Comparison of ENCODE assay signal across 15 cellular contexts in the genomic region with DNA sequence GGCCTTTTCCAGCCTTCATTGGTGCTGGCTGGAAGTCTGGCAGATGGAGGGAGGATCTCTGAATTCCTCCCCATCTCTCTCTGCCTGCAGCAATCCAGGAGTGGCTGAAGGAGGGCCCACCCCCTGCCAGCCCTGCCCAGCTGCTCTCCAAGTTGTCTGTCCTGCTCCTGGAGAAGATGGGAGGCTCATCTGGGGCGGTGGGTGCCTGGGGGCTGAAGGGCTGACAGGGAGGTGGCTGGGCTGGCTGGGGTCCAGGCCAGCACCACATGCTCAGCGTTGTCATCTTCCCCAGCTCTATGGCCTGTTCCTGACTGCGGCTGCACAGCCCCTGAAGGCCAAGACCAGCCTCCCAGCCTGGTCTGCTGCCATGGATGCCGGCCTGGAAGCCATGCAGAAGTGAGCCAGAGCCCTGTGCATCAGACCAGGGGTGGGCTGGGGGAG. TPM values are rescaled to one million over a fixed set of nuclear protein-coding genes. Genes with fewer than 3 reads are reported as not detected.
DNase-seq lines count a peak whose midpoint lies in the region; TF ChIP-seq lines count a peak whose summit lies in the region.
"Had no signal": no experiment of that assay in that cellular context is flagged by ENCODE, and none has a peak within 500 bp of the region (broad histone marks: within the 10 kb centered on the region; RNA-seq: fewer than 3 reads in every experiment).

No MANE protein-coding gene starts in this region.

- DNase-seq in ELF-1 (ENCODE audit: low read depth, low spot score) (peak; percentile 76), NCI-H69 (lab: John Stamatoyannopoulos, UW) (peak; percentile 52), fibroblast of peridontal ligament (ENCODE audit: extremely low read depth) (peak; percentile 27), spleen (no peak), Kasumi-1 (lab: John Stamatoyannopoulos, UW) (no peak), inferior parietal cortex (ENCODE audit: extremely low spot score) (no peak), NCI-H510A (lab: John Stamatoyannopoulos, UW) (no peak)
- DNase-seq in activated naive CD4-positive, alpha-beta T cell treated with anti-CD3 and anti-CD28 coated beads for 36 hours = no peak
- DNase-seq: activated gamma-delta T cell treated with Interleukin-2 at 50 U/mL for 16 hours; body of pancreas; NCI-H1105 treated with DMSO at 0.1 percent for 48 hours; stimulated activated CD4-positive, alpha-beta T cell treated with anti-CD3 and anti-CD28 coated beads, Interleukin-1b, Interleukin-23, amount 100 ng/mL, for 48 hours; stimulated activated CD8-positive, alpha-beta memory T cell treated with anti-CD3 and anti-CD28 coated beads, Interleukin-4, amount 100 ng/mL, for 48 hours had no signal

- intact Hi-C loops in spleen (cut with DNase I; ENCODE audit: low total_unique reads) = no loop called here
- intact Hi-C loops in activated naive CD4-positive, alpha-beta T cell treated with anti-CD3 and anti-CD28 coated beads for 36 hours (cut with micrococcal nuclease) = no loop called here

- H3K4me3 Mint-ChIP-seq in activated naive CD4-positive, alpha-beta T cell treated with anti-CD3 and anti-CD28 coated beads for 36 hours = no peak overlapping the region
- H3K4me3 Mint-ChIP-seq: CD14-positive monocyte had no signal

- TF ChIP-seq CTCF in spleen (IDR thresholded peaks at IDR 0.05 in 8 of 11, conservative IDR thresholded peaks at IDR 0.05 in 3 of 11) = no peak

- H3K4me1 Mint-ChIP-seq in activated naive CD4-positive, alpha-beta T cell treated with anti-CD3 and anti-CD28 coated beads for 36 hours (ENCODE audit: low read depth) = no peaks in the 10 kb centered on the region

- peaks cover 0 to 91% (median 20%) of the 10 kb centered on the region in 6 donors for H3K36me3 ChIP-seq in spleen

- H3K27ac ChIP-seq in spleen = peak overlapping the region; percentile 61 to 87 (median 72)
- H3K27ac ChIP-seq: body of pancreas had no signal

- H3K27me3 Mint-ChIP-seq in activated naive CD4-positive, alpha-beta T cell treated with anti-CD3 and anti-CD28 coated beads for 36 hours (ENCODE audit: low read depth) = no peaks in the 10 kb centered on the region
- H3K27me3 Mint-ChIP-seq: progenitor cell of endocrine pancreas had no signal

- H3K27ac Mint-ChIP-seq in activated naive CD4-positive, alpha-beta T cell treated with anti-CD3 and anti-CD28 coated beads for 36 hours = no peak overlapping the region
- H3K27ac Mint-ChIP-seq: progenitor cell of endocrine pancreas had no signal

- WGBS in spleen, 5 donors = 73 to 89% (median 76%) methylated on average over 2 to 4 of the region's 4 CpGs

- H3K27me3 ChIP-seq in spleen (replicated peaks in 1 of 7) = no peaks in the 10 kb centered on the region
- H3K27me3 ChIP-seq: body of pancreas had no signal

- no peaks in the 10 kb centered on the region for H3K9me3 ChIP-seq in spleen
- H3K9me3 ChIP-seq: body of pancreas had no signal

- H3K36me3 Mint-ChIP-seq in activated naive CD4-positive, alpha-beta T cell treated with anti-CD3 and anti-CD28 coated beads for 36 hours (ENCODE audit: low read depth) = peaks cover 19% of the 10 kb centered on the region

- no peaks in the 10 kb centered on the region for H3K9me3 Mint-ChIP-seq in activated naive CD4-positive, alpha-beta T cell treated with anti-CD3 and anti-CD28 coated beads for 36 hours
- H3K9me3 Mint-ChIP-seq: CD14-positive monocyte had no signal

- TF ChIP-seq POLR2A in spleen (IDR thresholded peaks at IDR 0.05) = no peak

- CTCF ChIA-PET in activated naive CD4-positive, alpha-beta T cell treated with anti-CD3 and anti-CD28 coated beads for 36 hours (lab: Charles Lee) = no interaction called here

- no peak overlapping the region for H3K4me3 ChIP-seq in spleen
- H3K4me3 ChIP-seq: body of pancreas had no signal

- peaks cover 11 to 66% (median 41%) of the 10 kb centered on the region in 6 donors for H3K4me1 ChIP-seq in spleen
- H3K4me1 ChIP-seq: body of pancreas had no signal

RNA-seq across cellular contexts. Expression of gene TKFC, which starts 12.2 kb away (rescaled TPM):
- 10 to 100 TPM; 33.1 to 61.5 (median 36.4) TPM for total RNA-seq in spleen
- 10 to 100 TPM; 30.6 to 45.3 (median 31.3) TPM for polyA plus RNA-seq in spleen
- total RNA-seq in activated naive CD4-positive, alpha-beta T cell treated with anti-CD3 and anti-CD28 coated beads for 36 hours = 100 to 1,000 TPM; 146 to 154 TPM

RNA-seq across cellular contexts. Expression of gene DDB1, which starts 12.3 kb away (rescaled TPM):
- total RNA-seq in spleen = 100 to 1,000 TPM; 118 to 157 (median 151) TPM
- polyA plus RNA-seq in spleen = 10 to 100 TPM; 68.7 to 94.7 (median 83.4) TPM
- total RNA-seq in activated naive CD4-positive, alpha-beta T cell treated with anti-CD3 and anti-CD28 coated beads for 36 hours = 100 to 1,000 TPM; 227 to 236 TPM

RNA-seq across cellular contexts. Expression of gene CYB561A3, which starts 16.5 kb away (rescaled TPM):
- total RNA-seq in spleen = 100 to 1,000 TPM in 4 of 7 donors, 10 to 100 TPM in 3; 82.5 to 138 (median 126) TPM
- polyA plus RNA-seq in spleen = 10 to 100 TPM; 62.1 to 79.6 (median 64.6) TPM
- total RNA-seq in activated naive CD4-positive, alpha-beta T cell treated with anti-CD3 and anti-CD28 coated beads for 36 hours = 10 to 100 TPM; 31.7 to 31.8 TPM

RNA-seq across cellular contexts. Expression of gene TMEM138, which starts 17.0 kb away (rescaled TPM):
- total RNA-seq in spleen = 10 to 100 TPM; 26.8 to 52.4 (median 39.0) TPM
- 10 to 100 TPM; 42.3 to 53.9 (median 49.2) TPM for polyA plus RNA-seq in spleen
- total RNA-seq in activated naive CD4-positive, alpha-beta T cell treated with anti-CD3 and anti-CD28 coated beads for 36 hours = 10 to 100 TPM; 35.6 to 41.4 TPM

RNA-seq across cellular contexts. Expression of gene TMEM216, which starts 47.2 kb away (rescaled TPM):
- total RNA-seq in spleen = 10 to 100 TPM; 10.5 to 26.0 (median 17.1) TPM
- polyA plus RNA-seq in spleen = 10 to 100 TPM; 20.7 to 24.6 (median 20.7) TPM
- total RNA-seq in activated naive CD4-positive, alpha-beta T cell treated with anti-CD3 and anti-CD28 coated beads for 36 hours = 1 to 10 TPM; 5.5 to 6.3 TPM

Comparison
In these comparisons a context has a peak if more than half of its experiments do, and no peak if none do; other contexts are left out.
1. DNase-seq: peak in ELF-1 (single experiment), NCI-H69 (single experiment) and fibroblast of peridontal ligament (single experiment); none in spleen (single experiment), Kasumi-1 (0 of 2), activated naive CD4-positive, alpha-beta T cell treated with anti-CD3 and anti-CD28 coated beads for 36 hours (single experiment), inferior parietal cortex (single experiment) and NCI-H510A (single experiment).